Comparison of ENCODE assay signal across 11 cellular contexts in genomic region chr7:107332488-107333269, GRCh38.
DNase-seq lines count a peak whose midpoint lies in the region; ATAC-seq and TF ChIP-seq lines count a peak whose summit lies in the region.
"Had no signal": no experiment of that assay in that cellular context is flagged by ENCODE, and none has a peak within 500 bp of the region (broad histone marks: within the 10 kb centered on the region; RNA-seq: fewer than 3 reads in every experiment).

No MANE protein-coding gene starts in this region.

- peak overlapping the region; percentile 8 for H3K27ac Mint-ChIP-seq in activated naive CD4-positive, alpha-beta T cell treated with anti-CD3 and anti-CD28 coated beads, Interleukin-2, amount 50 U/mL, for 24 hours
- H3K27ac Mint-ChIP-seq in stimulated activated naive CD8-positive, alpha-beta T cell treated with anti-CD3 and anti-CD28 coated beads, Interleukin-15, amount 100 ng/mL, for 72 hours = peak overlapping the region in 1 of 2 donors; percentile 89

- peaks cover 10% of the 10 kb centered on the region for H3K36me3 Mint-ChIP-seq in activated naive CD4-positive, alpha-beta T cell treated with anti-CD3 and anti-CD28 coated beads, Interleukin-2, amount 50 U/mL, for 24 hours

- H3K27me3 ChIP-seq in SU-DHL-6 (ENCODE audit: low read length) = no peaks in the 10 kb centered on the region

- no peaks in the 10 kb centered on the region for H4K20me1 ChIP-seq in SU-DHL-6 (ENCODE audit: low read depth, low read length)

- peak; percentile 59 for ATAC-seq in HG02884 (IDR thresholded peaks at IDR 0.05; ENCODE audit: unreplicated experiment)
- ATAC-seq in stimulated activated naive CD8-positive, alpha-beta T cell treated with anti-CD3 and anti-CD28 coated beads, Interleukin-15, amount 100 ng/mL, for 72 hours = no peak

- H3K4me1 Mint-ChIP-seq in activated naive CD4-positive, alpha-beta T cell treated with anti-CD3 and anti-CD28 coated beads, Interleukin-2, amount 50 U/mL, for 24 hours = peaks cover 23% of the 10 kb centered on the region
- H3K4me1 Mint-ChIP-seq in stimulated activated naive CD8-positive, alpha-beta T cell treated with anti-CD3 and anti-CD28 coated beads, Interleukin-15, amount 100 ng/mL, for 72 hours = peaks cover 15% of the 10 kb centered on the region

- H3K27ac ChIP-seq in SU-DHL-6 (ENCODE audit: low read depth, low read length) = peak overlapping the region; percentile 78

- no peaks in the 10 kb centered on the region for H3K36me3 ChIP-seq in SU-DHL-6 (ENCODE audit: low read length)

- peaks cover 5% of the 10 kb centered on the region for H3K9me3 Mint-ChIP-seq in activated naive CD4-positive, alpha-beta T cell treated with anti-CD3 and anti-CD28 coated beads, Interleukin-2, amount 50 U/mL, for 24 hours
- H3K9me3 Mint-ChIP-seq in stimulated activated naive CD8-positive, alpha-beta T cell treated with anti-CD3 and anti-CD28 coated beads, Interleukin-15, amount 100 ng/mL, for 72 hours = peaks cover 0 to 5% of the 10 kb centered on the region in 2 donors

- DNase-seq in activated naive CD4-positive, alpha-beta T cell (lab: John Stamatoyannopoulos, UW) = no peak
- no peak for DNase-seq in stimulated activated naive CD8-positive, alpha-beta T cell treated with anti-CD3 and anti-CD28 coated beads, Interleukin-15, amount 100 ng/mL, for 72 hours
- no peak for DNase-seq in OCI-M2 (lab: John Stamatoyannopoulos, UW; ENCODE audit: unreplicated experiment)
- no peak for DNase-seq in NCI-H2196 treated with DMSO at 0.1 percent for 48 hours (lab: John Stamatoyannopoulos, UW; ENCODE audit: unreplicated experiment)
- no peak for DNase-seq in glomerular visceral epithelial cell (ENCODE audit: extremely low spot score)
- DNase-seq: activated gamma-delta T cell; SK-N-SH; stimulated activated CD4-positive, alpha-beta T cell treated with anti-CD3 and anti-CD28 coated beads, Interleukin-4, amount 100 ng/mL, for 1 hour had no signal

- peak overlapping the region; percentile 39 for H3K4me3 ChIP-seq in SU-DHL-6 (ENCODE audit: insufficient read depth, low read length, poor library complexity, severe bottlenecking)

- H3K9me3 ChIP-seq in SU-DHL-6 (ENCODE audit: insufficient read depth, low read length) = no peaks in the 10 kb centered on the region

- H3K9ac ChIP-seq in SU-DHL-6 (ENCODE audit: low read length) = peak overlapping the region; percentile 60
- H3K9ac ChIP-seq: SK-N-SH had no signal

- H3K4me2 ChIP-seq in SU-DHL-6 (ENCODE audit: low read depth, low read length, poor library complexity, severe bottlenecking) = peak overlapping the region; percentile 100
- H3K4me2 ChIP-seq: SK-N-SH had no signal

- H3K9me2 ChIP-seq in SU-DHL-6 (replicated peaks; ENCODE audit: insufficient read depth, low read length) = no peaks in the 10 kb centered on the region
- H3K9me2 ChIP-seq: SK-N-SH had no signal

- TF ChIP-seq CTCF in SU-DHL-6 (IDR thresholded peaks at IDR 0.05; ENCODE audit: insufficient read depth, low read length, poor library complexity, severe bottlenecking) = no peak

- H3K79me2 ChIP-seq in SU-DHL-6 (ENCODE audit: insufficient read depth, low read length) = no peaks in the 10 kb centered on the region

- peaks cover 8% of the 10 kb centered on the region; the same call in 1 of the 2 replicates for H3F3A ChIP-seq in SU-DHL-6 (ENCODE audit: insufficient read depth)

- peak overlapping the region; percentile 62 for H3K4me3 Mint-ChIP-seq in activated naive CD4-positive, alpha-beta T cell treated with anti-CD3 and anti-CD28 coated beads, Interleukin-2, amount 50 U/mL, for 24 hours
- peak overlapping the region; percentile 51 to 66 for H3K4me3 Mint-ChIP-seq in stimulated activated naive CD8-positive, alpha-beta T cell treated with anti-CD3 and anti-CD28 coated beads, Interleukin-15, amount 100 ng/mL, for 72 hours

- H2AFZ ChIP-seq in SU-DHL-6 (ENCODE audit: low read depth, low read length, severe bottlenecking) = peak overlapping the region; percentile 87

- no peaks in the 10 kb centered on the region for H3K27me3 Mint-ChIP-seq in activated naive CD4-positive, alpha-beta T cell treated with anti-CD3 and anti-CD28 coated beads, Interleukin-2, amount 50 U/mL, for 24 hours
- H3K27me3 Mint-ChIP-seq in stimulated activated naive CD8-positive, alpha-beta T cell treated with anti-CD3 and anti-CD28 coated beads, Interleukin-15, amount 100 ng/mL, for 72 hours = no peaks in the 10 kb centered on the region
